Comparison of ENCODE assay signal across 10 cellular contexts in the genomic region with DNA sequence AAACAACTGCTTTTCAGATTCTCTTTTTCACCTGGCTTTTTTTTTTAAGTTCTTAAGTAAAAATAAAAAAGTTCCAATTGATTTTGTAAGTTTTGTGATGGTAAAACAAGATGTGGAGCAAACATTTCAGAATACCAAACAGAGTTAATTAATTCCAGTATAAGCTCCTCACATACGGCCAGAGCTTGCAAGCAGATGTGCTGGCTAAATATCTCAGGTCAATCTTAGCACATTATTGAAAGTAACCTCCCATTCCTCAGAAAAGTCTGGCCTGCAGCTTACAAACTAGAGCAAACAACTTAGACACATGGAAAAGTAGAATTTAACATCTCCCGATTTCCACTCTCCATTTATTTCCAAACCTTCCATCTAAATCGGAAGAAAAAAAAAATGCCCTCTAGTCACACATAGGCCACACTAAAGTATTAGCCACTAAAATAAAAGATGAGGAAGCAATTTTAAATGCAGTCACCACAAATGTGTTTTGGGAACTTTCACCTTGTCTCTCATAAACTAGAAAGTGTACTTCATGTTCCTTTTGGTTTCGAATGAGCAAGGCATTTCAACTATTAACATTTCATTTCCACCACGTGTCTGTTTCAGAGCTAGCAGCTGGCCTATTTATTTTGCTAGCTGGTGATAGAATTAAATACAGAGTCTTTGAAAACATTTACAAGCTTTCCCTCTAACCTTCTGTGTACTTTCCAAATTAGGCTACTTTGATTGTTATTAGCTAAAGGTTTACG.
DNase-seq lines count a peak whose midpoint lies in the region; ATAC-seq and TF ChIP-seq lines count a peak whose summit lies in the region.
"Had no signal": no experiment of that assay in that cellular context is flagged by ENCODE, and none has a peak within 500 bp of the region (broad histone marks: within the 10 kb centered on the region; RNA-seq: fewer than 3 reads in every experiment).

No MANE protein-coding gene starts in this region.

- POLR2A ChIA-PET in Caco-2 (lab: Charles Lee), result no interaction called here

- H3K4me3 ChIP-seq in prostate gland (no peak overlapping the region), Caco-2 (ENCODE audit: low read depth, low read length) (no peak overlapping the region)
- H3K4me3 ChIP-seq: lower lobe of right lung, SJSA1 had no signal

- H3K36me3 ChIP-seq in prostate gland (no peaks in the 10 kb centered on the region), Caco-2 (ENCODE audit: control insufficient read depth, insufficient read depth, low read length) (no peaks in the 10 kb centered on the region)
- H3K36me3 ChIP-seq: lower lobe of right lung, SJSA1 had no signal

- H3K27ac Mint-ChIP-seq in HFFc6 (peak overlapping the region; percentile 70), Caco-2 (ENCODE audit: unreplicated experiment) (no peak overlapping the region)

- H3K9me3 Mint-ChIP-seq in HFFc6, result no peaks in the 10 kb centered on the region
- no peaks in the 10 kb centered on the region for H3K9me3 Mint-ChIP-seq in Caco-2 (ENCODE audit: unreplicated experiment)

- H3K36me3 Mint-ChIP-seq in HFFc6 (ENCODE audit: low read depth) (no peaks in the 10 kb centered on the region), Caco-2 (ENCODE audit: insufficient read depth, unreplicated experiment) (no peaks in the 10 kb centered on the region)

- H3K27ac ChIP-seq in prostate gland, result peak overlapping the region; percentile 63
- H3K27ac ChIP-seq: lower lobe of right lung, SJSA1 had no signal

- CTCF ChIA-PET in Caco-2 (lab: Charles Lee), result no interaction called here

- H3K9me3 ChIP-seq in prostate gland, result no peaks in the 10 kb centered on the region
- H3K9me3 ChIP-seq in Caco-2, result no peaks in the 10 kb centered on the region
- H3K9me3 ChIP-seq: lower lobe of right lung, SJSA1 had no signal

- H3K4me3 Mint-ChIP-seq in HFFc6, result no peak overlapping the region
- H3K4me3 Mint-ChIP-seq in Caco-2 (ENCODE audit: unreplicated experiment), result no peak overlapping the region

- H3K27me3 ChIP-seq in prostate gland (replicated peaks; ENCODE audit: insufficient read depth) (no peaks in the 10 kb centered on the region), Caco-2 (replicated peaks; ENCODE audit: control insufficient read depth, insufficient read depth, low read length) (no peaks in the 10 kb centered on the region)
- H3K27me3 ChIP-seq: SJSA1 had no signal

- H3K4me1 Mint-ChIP-seq in HFFc6 (ENCODE audit: low read depth), result peaks cover 13% of the 10 kb centered on the region
- no peaks in the 10 kb centered on the region for H3K4me1 Mint-ChIP-seq in Caco-2 (ENCODE audit: low read depth, unreplicated experiment)

- intact Hi-C loops in prostate gland (cut with DNase I) (no loop called here), Caco-2 (cut with micrococcal nuclease; ENCODE audit: unreplicated experiment) (no loop called here)

- TF ChIP-seq CTCF in HFFc6 (IDR thresholded peaks at IDR 0.05) (no peak), prostate gland (IDR thresholded peaks at IDR 0.05) (no peak), Caco-2 (IDR thresholded peaks at IDR 0.05; ENCODE audit: insufficient read depth in 1 of 2, low read depth in 1 of 2, low read length in 1 of 2, severe bottlenecking in 1 of 2, unreplicated experiment in 1 of 2) (no peak)

- no peak for TF ChIP-seq POLR2A in prostate gland (IDR thresholded peaks at IDR 0.05)

- 19% methylated on average over 6 of the region's 6 CpGs for WGBS in prostate gland

- H3K4me1 ChIP-seq in prostate gland (replicated peaks) (peaks cover 11% of the 10 kb centered on the region), Caco-2 (no peaks in the 10 kb centered on the region)

- peak; percentile 76 for ATAC-seq in GM18499 (IDR thresholded peaks at IDR 0.05; ENCODE audit: insufficient read depth, unreplicated experiment)

- DNase-seq in HFFc6 (peak; percentile 3), astrocyte of the hippocampus (ENCODE audit: low read depth, low spot score) (peak; percentile 28), prostate gland (ENCODE audit: low spot score) (peak; percentile 36), iPS-NIHi11 (ENCODE audit: low spot score) (no peak), DMS153 (lab: John Stamatoyannopoulos, UW) (no peak), NCI-H510A (lab: John Stamatoyannopoulos, UW) (no peak), Caco-2 (no peak)
- DNase-seq: lower lobe of right lung had no signal

- H3K27me3 Mint-ChIP-seq in HFFc6 (ENCODE audit: insufficient read depth) (no peaks in the 10 kb centered on the region), Caco-2 (ENCODE audit: insufficient read depth, unreplicated experiment) (no peaks in the 10 kb centered on the region)

- BruUV-seq in Caco-2 (replicated peaks; lab: Mats Ljungman, UMichigan), result no TSS peak

Comparison
In these comparisons a context has a peak if more than half of its experiments do, and no peak if none do; other contexts are left out.
1. DNase-seq: peak in HFFc6 (single experiment), astrocyte of the hippocampus (single experiment) and prostate gland (single experiment); none in iPS-NIHi11 (single experiment), DMS153 (single experiment), NCI-H510A (single experiment) and Caco-2 (0 of 2).